1 cellular context compared by ENCODE assay signal in the genomic region with DNA sequence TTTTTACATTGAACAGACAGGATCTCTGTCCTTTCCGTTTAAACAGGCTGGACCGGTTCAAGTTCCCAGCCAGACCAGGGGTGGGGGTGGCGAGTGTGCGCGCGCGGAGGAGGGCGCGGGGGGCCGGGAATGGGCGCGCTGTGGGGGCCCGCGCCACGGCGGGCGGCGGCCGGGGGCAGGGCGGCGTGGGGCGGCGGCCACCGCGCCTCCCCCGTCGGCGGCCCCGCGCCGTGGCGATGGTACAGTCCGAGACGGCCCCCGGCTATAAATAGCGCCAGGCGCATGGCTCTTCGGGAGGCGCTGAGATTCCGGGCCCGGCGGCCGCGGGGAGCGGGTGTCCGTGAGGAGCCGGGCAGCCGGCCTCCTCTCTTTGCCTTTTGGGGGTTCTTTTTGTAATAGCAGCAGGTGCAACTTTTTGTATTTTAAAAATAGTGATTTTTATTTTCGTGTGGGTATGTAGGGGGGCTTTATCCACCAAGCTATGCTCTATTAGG.
TF ChIP-seq lines count a peak whose summit lies in the region.

No MANE protein-coding gene starts in this region.

TF ChIP-seq in HEK293, 187 proteins besides CTCF, POLR2A, EP300 and RAD21 (continued from another document):
- TF ChIP-seq, protein P1, sequence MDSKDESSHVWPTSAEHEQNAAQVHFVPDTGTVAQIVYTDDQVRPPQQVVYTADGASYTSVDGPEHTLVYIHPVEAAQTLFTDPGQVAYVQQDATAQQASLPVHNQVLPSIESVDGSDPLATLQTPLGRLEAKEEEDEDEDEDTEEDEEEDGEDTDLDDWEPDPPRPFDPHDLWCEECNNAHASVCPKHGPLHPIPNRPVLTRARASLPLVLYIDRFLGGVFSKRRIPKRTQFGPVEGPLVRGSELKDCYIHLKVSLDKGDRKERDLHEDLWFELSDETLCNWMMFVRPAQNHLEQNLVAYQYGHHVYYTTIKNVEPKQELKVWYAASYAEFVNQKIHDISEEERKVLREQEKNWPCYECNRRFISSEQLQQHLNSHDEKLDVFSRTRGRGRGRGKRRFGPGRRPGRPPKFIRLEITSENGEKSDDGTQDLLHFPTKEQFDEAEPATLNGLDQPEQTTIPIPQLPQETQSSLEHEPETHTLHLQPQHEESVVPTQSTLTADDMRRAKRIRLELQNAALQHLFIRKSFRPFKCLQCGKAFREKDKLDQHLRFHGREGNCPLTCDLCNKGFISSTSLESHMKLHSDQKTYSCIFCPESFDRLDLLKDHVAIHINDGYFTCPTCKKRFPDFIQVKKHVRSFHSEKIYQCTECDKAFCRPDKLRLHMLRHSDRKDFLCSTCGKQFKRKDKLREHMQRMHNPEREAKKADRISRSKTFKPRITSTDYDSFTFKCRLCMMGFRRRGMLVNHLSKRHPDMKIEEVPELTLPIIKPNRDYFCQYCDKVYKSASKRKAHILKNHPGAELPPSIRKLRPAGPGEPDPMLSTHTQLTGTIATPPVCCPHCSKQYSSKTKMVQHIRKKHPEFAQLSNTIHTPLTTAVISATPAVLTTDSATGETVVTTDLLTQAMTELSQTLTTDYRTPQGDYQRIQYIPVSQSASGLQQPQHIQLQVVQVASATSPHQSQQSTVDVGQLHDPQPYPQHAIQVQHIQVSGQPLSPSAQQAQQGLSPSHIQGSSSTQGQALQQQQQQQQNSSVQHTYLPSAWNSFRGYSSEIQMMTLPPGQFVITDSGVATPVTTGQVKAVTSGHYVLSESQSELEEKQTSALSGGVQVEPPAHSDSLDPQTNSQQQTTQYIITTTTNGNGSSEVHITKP (tag by site-specific recombination; IDR thresholded peaks at IDR 0.05): no peak; the same call in none of the 2 replicates
- TF ChIP-seq KLF10 (tag by site-specific recombination; IDR thresholded peaks at IDR 0.05): no peak
- TF ChIP-seq ZNF514 (tag by site-specific recombination; IDR thresholded peaks at IDR 0.05): no peak
- TF ChIP-seq ZNF747 (tag by site-specific recombination; IDR thresholded peaks at IDR 0.05): no peak
- no peak for TF ChIP-seq ZNF654 (tag by site-specific recombination; IDR thresholded peaks at IDR 0.05; ENCODE audit: low read depth)
- no peak for TF ChIP-seq ZNF792 (tag by site-specific recombination; IDR thresholded peaks at IDR 0.05)
- TF ChIP-seq ZNF366 (tag by site-specific recombination; conservative IDR thresholded peaks at IDR 0.05): no peak
- TF ChIP-seq ZNF544 (tag by site-specific recombination; IDR thresholded peaks at IDR 0.05): no peak
- TF ChIP-seq ZNF133 (tag by site-specific recombination; IDR thresholded peaks at IDR 0.05): no peak
- TF ChIP-seq, protein P2, sequence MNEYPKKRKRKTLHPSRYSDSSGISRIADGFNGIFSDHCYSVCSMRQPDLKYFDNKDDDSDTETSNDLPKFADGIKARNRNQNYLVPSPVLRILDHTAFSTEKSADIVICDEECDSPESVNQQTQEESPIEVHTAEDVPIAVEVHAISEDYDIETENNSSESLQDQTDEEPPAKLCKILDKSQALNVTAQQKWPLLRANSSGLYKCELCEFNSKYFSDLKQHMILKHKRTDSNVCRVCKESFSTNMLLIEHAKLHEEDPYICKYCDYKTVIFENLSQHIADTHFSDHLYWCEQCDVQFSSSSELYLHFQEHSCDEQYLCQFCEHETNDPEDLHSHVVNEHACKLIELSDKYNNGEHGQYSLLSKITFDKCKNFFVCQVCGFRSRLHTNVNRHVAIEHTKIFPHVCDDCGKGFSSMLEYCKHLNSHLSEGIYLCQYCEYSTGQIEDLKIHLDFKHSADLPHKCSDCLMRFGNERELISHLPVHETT (tag by site-specific recombination; IDR thresholded peaks at IDR 0.05): no peak
- no peak for TF ChIP-seq ZNF114 (tag by site-specific recombination; IDR thresholded peaks at IDR 0.05)
- TF ChIP-seq ZNF274 (IDR thresholded peaks at IDR 0.05; ENCODE audit: low read length): no peak
- TF ChIP-seq ZNF274 (tag by site-specific recombination; IDR thresholded peaks at IDR 0.05; ENCODE audit: borderline replicate concordance): no peak
